ENCODE assay signal across 22 cellular contexts in genomic region chr1:32605711-32606424, GRCh38.
"Had no signal": no experiment of that assay in that cellular context is flagged by ENCODE, and none has a peak within 500 bp of the region (broad histone marks: within the 10 kb centered on the region; RNA-seq: fewer than 3 reads in every experiment).

No MANE protein-coding gene starts in this region.

- DNase-seq: kidney glomerular epithelial cell; left cardiac atrium; midbrain; mucosa of descending colon; naive thymus-derived CD4-positive, alpha-beta T cell; nucleus accumbens; psoas muscle; right lobe of liver; stimulated activated CD4-positive, alpha-beta T cell treated with anti-CD3 and anti-CD28 coated beads, Interleukin-1b, Interleukin-23, amount 100 ng/mL, for 48 hours; stimulated activated CD4-positive, alpha-beta T cell treated with anti-CD3 and anti-CD28 coated beads, Interleukin-2, amount 100 ng/mL, for 48 hours; stimulated activated CD4-positive, alpha-beta T cell treated with anti-CD3 and anti-CD28 coated beads, Interleukin-4, amount 100 ng/mL, for 4 hours; stimulated activated CD8-positive, alpha-beta memory T cell treated with anti-CD3 and anti-CD28 coated beads, Interleukin-4, amount 100 ng/mL, for 48 hours; stimulated activated naive CD4-positive, alpha-beta T cell treated with Interleukin-2 at 50 U/mL for 16 hours; stimulated activated naive CD8-positive, alpha-beta T cell treated with anti-CD3 and anti-CD28 coated beads, Interleukin-15, amount 100 ng/mL, for 72 hours; substantia nigra had no signal

- H3K4me1 ChIP-seq: pancreas, psoas muscle, right lobe of liver, tibial nerve, vagina had no signal

- H3K36me3 ChIP-seq: right lobe of liver, vagina had no signal

- H3K4me3 ChIP-seq: hepatocyte, mucosa of descending colon, pancreas, psoas muscle, right lobe of liver, smooth muscle cell, tibial nerve, vagina had no signal

- ATAC-seq: left cardiac atrium; left lobe of liver; mucosa of descending colon; naive thymus-derived CD4-positive, alpha-beta T cell; pancreas; psoas muscle; stimulated activated memory B cell treated with anti-CD40 and anti-IgM and Interleukin-4, amounts not matched to agents 10 μg/mL and 1 μg/mL and 100 μg/mL, for 72 hours; stimulated activated naive CD8-positive, alpha-beta T cell treated with anti-CD3 and anti-CD28 coated beads, Interleukin-15, amount 100 ng/mL, for 72 hours had no signal

- H3K27me3 ChIP-seq: hepatocyte, pancreas, right lobe of liver, tibial nerve, vagina had no signal

- H3K27ac ChIP-seq: hepatocyte, pancreas, psoas muscle, right lobe of liver, tibial nerve, vagina had no signal

- H3K9me3 ChIP-seq: mucosa of descending colon, pancreas, psoas muscle, right lobe of liver, tibial nerve, vagina had no signal
